1 cellular context compared by ENCODE assay signal in genomic region chr20:8219403-8219802, GRCh38.
TF ChIP-seq lines count a peak whose summit lies in the region.

No MANE protein-coding gene starts in this region.

TF ChIP-seq in IMR-90, 13 proteins besides CTCF, POLR2A, EP300 and RAD21 (continued from another document):
- no peak for TF ChIP-seq RCOR1 (IDR thresholded peaks at IDR 0.05; ENCODE audit: insufficient replicate concordance, low read length)
- TF ChIP-seq MAFK (IDR thresholded peaks at IDR 0.05; ENCODE audit: low read depth, low read length), result no peak
